In the genomic region with DNA sequence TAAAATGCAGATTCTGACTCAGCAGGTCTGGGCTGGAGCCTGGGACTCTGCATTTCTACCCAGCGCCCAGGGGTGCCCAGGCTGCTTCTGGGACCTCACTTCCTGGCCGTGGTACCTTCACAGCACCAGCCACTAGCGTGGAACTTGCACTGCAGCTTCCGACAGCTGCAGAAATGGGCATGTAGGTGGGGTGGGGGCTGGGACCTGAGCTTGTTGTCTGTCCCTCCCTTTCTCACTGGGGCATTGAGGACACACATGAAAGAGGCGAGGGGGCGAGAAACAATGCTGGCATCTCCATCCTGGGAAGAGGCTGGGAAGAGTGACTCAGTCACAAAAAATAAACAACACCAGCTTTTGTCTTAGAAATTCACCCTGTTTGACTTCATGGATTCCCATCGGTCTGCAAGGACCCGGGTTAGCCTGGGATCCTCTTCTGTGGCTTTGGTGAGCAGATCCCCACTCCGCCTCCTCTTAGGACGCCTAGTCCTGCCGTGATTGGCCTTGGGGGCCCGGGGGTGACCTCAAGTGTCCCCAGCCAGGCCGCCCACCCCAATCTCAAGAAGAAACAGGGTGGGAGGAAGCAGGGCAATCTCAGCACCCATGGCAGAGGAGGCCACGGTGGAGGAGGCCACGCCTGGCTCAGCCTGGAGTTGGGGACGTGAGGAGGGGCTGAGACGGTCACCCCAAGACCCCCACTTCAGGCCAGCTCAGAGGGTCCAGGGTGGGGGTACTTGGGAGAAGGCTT, we compare ENCODE assay signal across 10 cellular contexts. TPM values are rescaled to one million over a fixed set of nuclear protein-coding genes. Genes with fewer than 3 reads are reported as not detected.
DNase-seq lines count a peak whose midpoint lies in the region; ATAC-seq and TF ChIP-seq lines count a peak whose summit lies in the region.
"Had no signal": no experiment of that assay in that cellular context is flagged by ENCODE, and none has a peak within 500 bp of the region (broad histone marks: within the 10 kb centered on the region; RNA-seq: fewer than 3 reads in every experiment).

No MANE protein-coding gene starts in this region.

- H3K36me3 ChIP-seq in mammary epithelial cell (ENCODE audit: insufficient read depth, low read length) (no peaks in the 10 kb centered on the region), stomach (no peaks in the 10 kb centered on the region)

- WGBS in mammary epithelial cell (ENCODE audit: low coverage, missing lambda C conversion rate): 43% methylated on average over 14 of the region's 17 CpGs
- WGBS in stomach, 5 donors: 60 to 77% (median 72%) methylated on average over 14 to 17 of the region's 17 CpGs

- CTCF ChIA-PET in mammary epithelial cell (lab: Charles Lee; ENCODE audit: low non-redundant PET): no interaction called here
- CTCF ChIA-PET in CD4-positive, alpha-beta T cell (lab: Charles Lee): no interaction called here

- intact Hi-C loops in mammary epithelial cell (cut with micrococcal nuclease): no loop called here
- intact Hi-C loops in stomach (cut with DNase I; ENCODE audit: low total_unique reads): no loop called here
- intact Hi-C loops in CD4-positive, alpha-beta T cell (cut with DNase I, micrococcal nuclease): no loop called here

- H3K79me2 ChIP-seq in mammary epithelial cell (ENCODE audit: insufficient read depth, low read length): no peaks in the 10 kb centered on the region

- in situ Hi-C loops in mammary epithelial cell (cut with MboI; ENCODE audit: low sequenced_read_pairs in 2 of 2): no loop called here

- no peak for ATAC-seq in CD4-positive, alpha-beta T cell (ENCODE audit: poor library complexity)

- H3K27me3 ChIP-seq in mammary epithelial cell (ENCODE audit: insufficient read depth, low read length): no peaks in the 10 kb centered on the region
- H3K27me3 ChIP-seq in stomach: peaks cover 0 to 6% (median 0%) of the 10 kb centered on the region in 3 donors
- no peaks in the 10 kb centered on the region for H3K27me3 ChIP-seq in CD4-positive, alpha-beta T cell (ENCODE audit: control insufficient read depth, insufficient read depth, low read length)

- H3K4me1 ChIP-seq in mammary epithelial cell (ENCODE audit: insufficient read depth, low read length): peaks cover 12% of the 10 kb centered on the region
- H3K4me1 ChIP-seq in stomach: peaks cover 24 to 53% (median 41%) of the 10 kb centered on the region in 4 donors

- H3K27ac ChIP-seq in mammary epithelial cell (ENCODE audit: insufficient read depth, low read depth, low read length) (no peak overlapping the region), stomach (peak overlapping the region; percentile 61 to 81 (median 80))
- H3K27ac ChIP-seq in CD4-positive, alpha-beta T cell (ENCODE audit: low read depth, low read length): no peak overlapping the region

- no peak overlapping the region for H3K4me3 Mint-ChIP-seq in CD4-positive, alpha-beta T cell

- H3K27ac Mint-ChIP-seq in CD4-positive, alpha-beta T cell: no peak overlapping the region

- TF ChIP-seq POLR2A in stomach (IDR thresholded peaks at IDR 0.05): no peak

- TF ChIP-seq EP300 in stomach (IDR thresholded peaks at IDR 0.05): no peak

- no TSS peak for BruUV-seq in mammary epithelial cell (replicated peaks; lab: Mats Ljungman, UMichigan)

- POLR2A ChIA-PET in CD4-positive, alpha-beta T cell (lab: Charles Lee): no interaction called here

- DNase-seq in H4 (ENCODE audit: low spot score) (peak; percentile 90), mammary epithelial cell (peak; percentile 25), kidney glomerular epithelial cell (lab: John Stamatoyannopoulos, UW) (peak; percentile 36), stomach (no peak), NCI-H2171 (lab: John Stamatoyannopoulos, UW) (no peak), NCI-H748 treated with DMSO at 0.1 percent for 48 hours (lab: John Stamatoyannopoulos, UW) (no peak), medulla oblongata (ENCODE audit: extremely low spot score) (no peak)
- no peak for DNase-seq in CD4-positive, alpha-beta T cell
- DNase-seq: activated CD4-positive, CD25-positive, alpha-beta regulatory T cell; stimulated activated CD4-positive, alpha-beta T cell treated with anti-CD3 and anti-CD28 coated beads, Interleukin-2, amount 100 ng/mL, for 24 hours had no signal

- H2AFZ ChIP-seq in mammary epithelial cell (ENCODE audit: low read depth, low read length): peak overlapping the region; percentile 33

- no peak overlapping the region for H3K9ac ChIP-seq in mammary epithelial cell (ENCODE audit: insufficient read depth, low read length)

- peak overlapping the region; percentile 17 for H3K4me2 ChIP-seq in mammary epithelial cell (ENCODE audit: insufficient read depth, low read depth, low read length)

- no peaks in the 10 kb centered on the region for H3K9me3 Mint-ChIP-seq in CD4-positive, alpha-beta T cell

- no peaks in the 10 kb centered on the region for H3K27me3 Mint-ChIP-seq in CD4-positive, alpha-beta T cell

- dilution Hi-C loops in mammary epithelial cell (cut with HindIII; ENCODE audit: low sequenced_read_pairs): no loop called here

- no peaks in the 10 kb centered on the region for H3K9me3 ChIP-seq in mammary epithelial cell (replicated peaks; ENCODE audit: insufficient read depth, low read length)
- H3K9me3 ChIP-seq in stomach: no peaks in the 10 kb centered on the region
- no peaks in the 10 kb centered on the region for H3K9me3 ChIP-seq in CD4-positive, alpha-beta T cell (ENCODE audit: control insufficient read depth, low read length)

- no peaks in the 10 kb centered on the region for H4K20me1 ChIP-seq in mammary epithelial cell (ENCODE audit: insufficient read depth, low read length)

- TF ChIP-seq CTCF in mammary epithelial cell (conservative IDR thresholded peaks at IDR 0.05 in 1 of 2, IDR thresholded peaks at IDR 0.05 in 1 of 2; ENCODE audit: extremely low read depth in 1 of 2, insufficient read depth in 1 of 2, low read depth in 1 of 2, low read length in 2 of 2): no peak
- TF ChIP-seq CTCF in stomach (IDR thresholded peaks at IDR 0.05): no peak
- no peak for TF ChIP-seq CTCF in CD4-positive, alpha-beta T cell (IDR thresholded peaks at IDR 0.05)

- no peaks in the 10 kb centered on the region for H3K36me3 Mint-ChIP-seq in CD4-positive, alpha-beta T cell (ENCODE audit: low read depth)

- H3K4me3 ChIP-seq in mammary epithelial cell (replicated peaks in 1 of 3; ENCODE audit: insufficient read depth in 1 of 3, low read depth in 2 of 3, low read length in 3 of 3) (no peak overlapping the region), stomach (no peak overlapping the region)

- H3K4me1 Mint-ChIP-seq in CD4-positive, alpha-beta T cell (ENCODE audit: low read depth): peaks cover 6% of the 10 kb centered on the region

RNA-seq across cellular contexts. Expression of a gene that starts 29.9 kb away (rescaled TPM):
- total RNA-seq in H4 (2014; rRNA removed; shearing (Covaris generic)): 27.7 and 28.7 TPM in 2 replicates
- 10 to 100 TPM; 19.3 to 25.0 TPM for total RNA-seq in mammary epithelial cell
- polyA plus RNA-seq in mammary epithelial cell: 14.1 TPM
- polyA minus RNA-seq in mammary epithelial cell: 9.7 TPM
- 10 to 100 TPM; 19.2 to 34.2 (median 29.3) TPM for total RNA-seq in stomach
- polyA plus RNA-seq in stomach: 10 to 100 TPM in 1 of 3 donors, 1 to 10 TPM in 2; 7.4 to 15.9 (median 9.5) TPM
- total RNA-seq in CD4-positive, alpha-beta T cell: 10 to 100 TPM; 56.6 to 57.2 TPM

Comparison
In these comparisons a context has a peak if more than half of its experiments do, and no peak if none do; other contexts are left out.
1. DNase-seq: peak in H4 (single experiment), mammary epithelial cell (single experiment) and kidney glomerular epithelial cell (single experiment); none in stomach (single experiment), NCI-H2171 (single experiment), CD4-positive, alpha-beta T cell (0 of 10), NCI-H748 treated with DMSO at 0.1 percent for 48 hours (single experiment) and medulla oblongata (single experiment).
2. H3K27ac ChIP-seq: peak in stomach (5 of 5); none in mammary epithelial cell (single experiment) and CD4-positive, alpha-beta T cell (single experiment).